1 cellular context compared by ENCODE assay signal in the genomic region with DNA sequence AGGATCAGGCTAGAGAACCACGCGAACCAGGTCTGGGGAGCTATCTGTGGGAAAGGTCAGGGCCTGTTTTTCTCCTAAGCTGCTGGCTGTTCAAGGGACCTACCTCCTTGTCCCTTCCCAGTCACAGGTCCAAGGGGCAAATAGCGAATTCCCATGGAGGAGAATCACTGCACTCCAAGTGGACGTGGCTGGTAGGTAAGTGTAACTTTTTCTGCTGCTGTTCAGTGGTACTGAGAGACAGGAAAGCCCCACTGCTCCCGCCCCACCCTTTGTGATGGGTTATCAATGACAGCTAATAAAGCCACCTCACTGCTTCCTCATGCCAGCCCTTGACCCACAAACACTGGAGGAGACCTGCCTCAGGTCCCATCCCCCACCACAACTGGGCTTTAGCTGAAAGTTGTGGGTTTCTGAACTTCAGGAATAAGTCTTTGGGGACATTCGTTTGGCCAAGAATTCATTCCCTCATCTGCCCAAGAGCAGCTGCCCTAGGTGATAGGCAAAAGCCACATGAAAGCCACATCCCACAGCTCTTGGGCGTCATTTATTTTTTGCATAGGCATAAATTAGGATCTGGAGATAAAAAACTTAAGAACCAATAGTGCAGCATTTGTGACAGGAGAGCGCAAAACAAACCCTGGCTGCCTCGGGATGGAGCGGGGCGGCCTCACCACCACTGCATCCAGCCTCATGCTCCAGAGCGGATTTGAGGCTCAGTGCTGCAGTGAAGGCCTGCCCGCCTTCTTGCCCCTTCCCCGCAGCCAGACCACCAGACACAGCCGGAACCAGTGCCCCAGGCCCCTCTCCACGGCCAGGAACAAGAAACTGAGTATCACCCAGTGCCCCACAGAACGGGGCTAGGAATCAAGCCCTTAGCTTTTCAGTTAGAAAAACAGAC.
TF ChIP-seq lines count a peak whose summit lies in the region.

No MANE protein-coding gene starts in this region.

TF ChIP-seq in liver, 16 proteins besides CTCF, POLR2A, EP300 and RAD21 (continued from another document):
- TF ChIP-seq, protein P1, sequence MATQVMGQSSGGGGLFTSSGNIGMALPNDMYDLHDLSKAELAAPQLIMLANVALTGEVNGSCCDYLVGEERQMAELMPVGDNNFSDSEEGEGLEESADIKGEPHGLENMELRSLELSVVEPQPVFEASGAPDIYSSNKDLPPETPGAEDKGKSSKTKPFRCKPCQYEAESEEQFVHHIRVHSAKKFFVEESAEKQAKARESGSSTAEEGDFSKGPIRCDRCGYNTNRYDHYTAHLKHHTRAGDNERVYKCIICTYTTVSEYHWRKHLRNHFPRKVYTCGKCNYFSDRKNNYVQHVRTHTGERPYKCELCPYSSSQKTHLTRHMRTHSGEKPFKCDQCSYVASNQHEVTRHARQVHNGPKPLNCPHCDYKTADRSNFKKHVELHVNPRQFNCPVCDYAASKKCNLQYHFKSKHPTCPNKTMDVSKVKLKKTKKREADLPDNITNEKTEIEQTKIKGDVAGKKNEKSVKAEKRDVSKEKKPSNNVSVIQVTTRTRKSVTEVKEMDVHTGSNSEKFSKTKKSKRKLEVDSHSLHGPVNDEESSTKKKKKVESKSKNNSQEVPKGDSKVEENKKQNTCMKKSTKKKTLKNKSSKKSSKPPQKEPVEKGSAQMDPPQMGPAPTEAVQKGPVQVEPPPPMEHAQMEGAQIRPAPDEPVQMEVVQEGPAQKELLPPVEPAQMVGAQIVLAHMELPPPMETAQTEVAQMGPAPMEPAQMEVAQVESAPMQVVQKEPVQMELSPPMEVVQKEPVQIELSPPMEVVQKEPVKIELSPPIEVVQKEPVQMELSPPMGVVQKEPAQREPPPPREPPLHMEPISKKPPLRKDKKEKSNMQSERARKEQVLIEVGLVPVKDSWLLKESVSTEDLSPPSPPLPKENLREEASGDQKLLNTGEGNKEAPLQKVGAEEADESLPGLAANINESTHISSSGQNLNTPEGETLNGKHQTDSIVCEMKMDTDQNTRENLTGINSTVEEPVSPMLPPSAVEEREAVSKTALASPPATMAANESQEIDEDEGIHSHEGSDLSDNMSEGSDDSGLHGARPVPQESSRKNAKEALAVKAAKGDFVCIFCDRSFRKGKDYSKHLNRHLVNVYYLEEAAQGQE (IDR thresholded peaks at IDR 0.05), result no peak
- peak in 1 of 2 donors; percentile 7 for TF ChIP-seq EGR1 (IDR thresholded peaks at IDR 0.05; ENCODE audit: low read depth in 2 of 2)
- no peak for TF ChIP-seq GABPA (IDR thresholded peaks at IDR 0.05 in 1 of 2, conservative IDR thresholded peaks at IDR 0.05 in 1 of 2)
